ENCODE assay signal across 28 cellular contexts in the genomic region with DNA sequence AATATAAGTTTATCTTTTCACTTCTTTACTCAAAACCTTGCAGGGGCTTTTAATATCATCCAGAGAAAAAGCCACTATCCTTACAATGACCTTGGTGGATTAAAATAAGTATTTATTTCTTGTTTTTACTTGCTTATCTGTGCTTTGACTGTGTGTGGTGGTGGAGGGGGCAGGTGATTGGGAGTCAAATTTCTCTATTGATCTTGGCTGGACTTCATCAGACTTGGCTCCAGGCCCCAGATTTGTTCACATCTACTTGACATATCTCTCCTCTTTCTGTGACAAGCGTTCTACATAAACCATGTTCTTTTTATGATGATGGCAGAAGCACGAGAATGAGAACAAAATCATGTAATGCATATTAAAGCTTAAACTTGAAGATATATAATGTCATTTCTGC.
"Had no signal": no experiment of that assay in that cellular context is flagged by ENCODE, and none has a peak within 500 bp of the region (broad histone marks: within the 10 kb centered on the region; RNA-seq: fewer than 3 reads in every experiment).

No MANE protein-coding gene starts in this region.

- H3K9me3 ChIP-seq: esophagus muscularis mucosa, gastroesophageal sphincter, heart right ventricle, lower lobe of right lung, neutrophil, testis, tibial artery had no signal

- H3K4me1 ChIP-seq: foreskin keratinocyte, gastroesophageal sphincter, left ventricle myocardium inferior, lower lobe of right lung, parathyroid adenoma, testis, tibial artery had no signal

- H3K27me3 ChIP-seq: esophagus muscularis mucosa, foreskin keratinocyte, gastroesophageal sphincter, heart right ventricle, neutrophil, testis, tibial artery had no signal

- FAIRE-seq: endothelial cell of umbilical vein, islet of Langerhans had no signal

- ATAC-seq: foreskin keratinocyte; gastroesophageal sphincter; heart right ventricle; left cardiac atrium; lower lobe of right lung; natural killer cell treated with Interleukin-12 subunit alpha and Interleukin-12 subunit beta and Interleukin-15 and Interleukin-18, amount 100 ng/mL, for 72 hours; sciatic nerve; stimulated activated effector memory CD8-positive, alpha-beta T cell treated with anti-CD3 and anti-CD28 coated beads, Interleukin-12 subunit alpha, Interleukin-12 subunit beta, amount 100 ng/mL, for 72 hours had no signal

- H3K27ac ChIP-seq: coronary artery, esophagus muscularis mucosa, foreskin keratinocyte, gastroesophageal sphincter, heart right ventricle, left ventricle myocardium inferior, lower lobe of right lung, neutrophil, parathyroid adenoma, testis, tibial artery had no signal

- H3K36me3 ChIP-seq: esophagus muscularis mucosa, gastroesophageal sphincter, heart right ventricle, left ventricle myocardium inferior, lower lobe of right lung, neutrophil, tibial artery had no signal

- DNase-seq: dermis blood vessel endothelial cell; effector memory CD4-positive, alpha-beta T cell; foreskin keratinocyte; glutamatergic neuron; heart right ventricle; hippocampal formation; left cardiac atrium; left ventricle myocardium inferior; lower lobe of right lung; naive B cell; stimulated activated CD4-positive, alpha-beta T cell treated with anti-CD3 and anti-CD28 coated beads, Interleukin-12 subunit alpha, Interleukin-12 subunit beta, amount 100 ng/mL, for 4 hours; stimulated activated CD4-positive, alpha-beta T cell treated with anti-CD3 and anti-CD28 coated beads, Interleukin-1b, Interleukin-23, amount 100 ng/mL, for 48 hours; stimulated activated CD4-positive, alpha-beta T cell treated with anti-CD3 and anti-CD28 coated beads, Interleukin-4, amount 100 ng/mL, for 24 hours; stimulated activated naive CD4-positive, alpha-beta T cell treated with Interleukin-2 at 50 U/mL for 16 hours; substantia nigra; testis; tibial artery had no signal

- H3K4me3 ChIP-seq: coronary artery, esophagus muscularis mucosa, gastroesophageal sphincter, heart right ventricle, left ventricle myocardium inferior, lower lobe of right lung, smooth muscle cell, testis, tibial artery had no signal
